Comparison of ENCODE assay signal across 27 cellular contexts in genomic region chr18:23595610-23596009, GRCh38.
"Had no signal": no experiment of that assay in that cellular context is flagged by ENCODE, and none has a peak within 500 bp of the region (broad histone marks: within the 10 kb centered on the region; RNA-seq: fewer than 3 reads in every experiment).

No MANE protein-coding gene starts in this region.

- DNase-seq: colonic mucosa; dermis blood vessel endothelial cell; effector memory CD4-positive, alpha-beta T cell; foreskin keratinocyte; kidney glomerular epithelial cell; mesendoderm; midbrain; naive thymus-derived CD8-positive, alpha-beta T cell; nephron progenitor cell; occipital lobe; stimulated activated CD4-positive, alpha-beta T cell treated with anti-CD3 and anti-CD28 coated beads, Interleukin-12 subunit alpha, Interleukin-12 subunit beta, amount 100 ng/mL, for 4 hours; stimulated activated CD4-positive, alpha-beta T cell treated with anti-CD3 and anti-CD28 coated beads, Interleukin-1b, Interleukin-23, amount 100 ng/mL, for 48 hours; stimulated activated CD4-positive, alpha-beta T cell treated with anti-CD3 and anti-CD28 coated beads, Interleukin-4, amount 100 ng/mL, for 1 hour; stimulated activated CD8-positive, alpha-beta memory T cell treated with anti-CD3 and anti-CD28 coated beads, Interleukin-4, amount 100 ng/mL, for 48 hours; stimulated activated naive CD4-positive, alpha-beta T cell; testis had no signal

- ATAC-seq: foreskin keratinocyte; heart left ventricle; naive thymus-derived CD8-positive, alpha-beta T cell had no signal

- H3K36me3 ChIP-seq: colonic mucosa, esophagus muscularis mucosa, gastroesophageal sphincter, heart left ventricle, right atrium auricular region, tibial artery had no signal

- H2AFZ ChIP-seq: hepatocyte, parathyroid adenoma had no signal

- H3K36me3 Mint-ChIP-seq: naive thymus-derived CD8-positive, alpha-beta T cell; type B pancreatic cell had no signal

- H3K79me2 ChIP-seq: hepatocyte, parathyroid adenoma had no signal

- H3K4me2 ChIP-seq: hepatocyte, smooth muscle cell had no signal

- H3K27me3 ChIP-seq: colonic mucosa, esophagus muscularis mucosa, foreskin keratinocyte, gastroesophageal sphincter, hepatocyte, right atrium auricular region, testis, tibial artery had no signal

- H3K4me1 Mint-ChIP-seq: central memory CD8-positive, alpha-beta T cell; nephron progenitor cell had no signal

- H3K27ac Mint-ChIP-seq: naive thymus-derived CD8-positive, alpha-beta T cell; nephron progenitor cell; progenitor cell of endocrine pancreas; type B pancreatic cell had no signal

- H3K27ac ChIP-seq: colonic mucosa, esophagus muscularis mucosa, foreskin keratinocyte, gastroesophageal sphincter, hepatocyte, parathyroid adenoma, right atrium auricular region, testis, tibial artery had no signal

- H3K27me3 Mint-ChIP-seq: central memory CD8-positive, alpha-beta T cell; naive thymus-derived CD8-positive, alpha-beta T cell had no signal

- H3K4me1 ChIP-seq: colonic mucosa, esophagus muscularis mucosa, gastroesophageal sphincter, parathyroid adenoma, right atrium auricular region, testis, tibial artery had no signal

- H3K9me3 Mint-ChIP-seq: central memory CD8-positive, alpha-beta T cell; naive thymus-derived CD8-positive, alpha-beta T cell; nephron progenitor cell; type B pancreatic cell had no signal

- H3K9me3 ChIP-seq: colonic mucosa, esophagus muscularis mucosa, gastroesophageal sphincter, heart left ventricle, right atrium auricular region, testis, tibial artery had no signal

- H3K4me3 ChIP-seq: colonic mucosa, esophagus muscularis mucosa, gastroesophageal sphincter, heart left ventricle, hepatocyte, right atrium auricular region, smooth muscle cell, testis, tibial artery had no signal

- H3K4me3 Mint-ChIP-seq: central memory CD8-positive, alpha-beta T cell; naive thymus-derived CD8-positive, alpha-beta T cell; nephron progenitor cell; type B pancreatic cell had no signal
